Comparison of ENCODE assay signal across 1 cellular context in the genomic region with DNA sequence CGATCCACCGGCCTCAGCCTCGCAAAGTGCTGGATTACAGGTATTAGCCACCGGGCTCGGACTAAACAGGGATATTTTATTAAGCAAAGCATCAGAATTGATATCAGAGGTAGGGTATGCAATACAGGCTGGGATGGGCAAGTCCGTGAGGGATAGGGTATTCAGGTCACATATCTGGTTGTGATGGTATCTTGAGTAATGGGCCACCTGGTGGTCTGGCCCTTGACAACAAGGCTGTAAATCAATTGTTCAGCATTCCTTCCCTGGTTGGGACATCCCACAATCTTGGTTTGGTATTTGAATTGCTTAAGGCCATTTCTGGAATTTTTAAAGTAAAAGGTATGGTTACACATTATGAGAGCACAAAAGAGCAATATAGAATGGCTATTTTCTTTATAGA.
TF ChIP-seq lines count a peak whose summit lies in the region.

No MANE protein-coding gene starts in this region.

TF ChIP-seq in WTC11, 78 proteins besides CTCF, POLR2A, EP300 and RAD21 (continued from another document):
- TF ChIP-seq, protein P1, sequence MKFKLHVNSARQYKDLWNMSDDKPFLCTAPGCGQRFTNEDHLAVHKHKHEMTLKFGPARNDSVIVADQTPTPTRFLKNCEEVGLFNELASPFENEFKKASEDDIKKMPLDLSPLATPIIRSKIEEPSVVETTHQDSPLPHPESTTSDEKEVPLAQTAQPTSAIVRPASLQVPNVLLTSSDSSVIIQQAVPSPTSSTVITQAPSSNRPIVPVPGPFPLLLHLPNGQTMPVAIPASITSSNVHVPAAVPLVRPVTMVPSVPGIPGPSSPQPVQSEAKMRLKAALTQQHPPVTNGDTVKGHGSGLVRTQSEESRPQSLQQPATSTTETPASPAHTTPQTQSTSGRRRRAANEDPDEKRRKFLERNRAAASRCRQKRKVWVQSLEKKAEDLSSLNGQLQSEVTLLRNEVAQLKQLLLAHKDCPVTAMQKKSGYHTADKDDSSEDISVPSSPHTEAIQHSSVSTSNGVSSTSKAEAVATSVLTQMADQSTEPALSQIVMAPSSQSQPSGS (CRISPR knock-in tag; IDR thresholded peaks at IDR 0.05; ENCODE audit: borderline replicate concordance, low read depth): no peak
- TF ChIP-seq GRHL2 (CRISPR knock-in tag; IDR thresholded peaks at IDR 0.05; ENCODE audit: insufficient replicate concordance, severe bottlenecking): no peak
- TF ChIP-seq FOXJ3 (CRISPR knock-in tag; IDR thresholded peaks at IDR 0.05; ENCODE audit: borderline replicate concordance): no peak
- TF ChIP-seq, protein P2, sequence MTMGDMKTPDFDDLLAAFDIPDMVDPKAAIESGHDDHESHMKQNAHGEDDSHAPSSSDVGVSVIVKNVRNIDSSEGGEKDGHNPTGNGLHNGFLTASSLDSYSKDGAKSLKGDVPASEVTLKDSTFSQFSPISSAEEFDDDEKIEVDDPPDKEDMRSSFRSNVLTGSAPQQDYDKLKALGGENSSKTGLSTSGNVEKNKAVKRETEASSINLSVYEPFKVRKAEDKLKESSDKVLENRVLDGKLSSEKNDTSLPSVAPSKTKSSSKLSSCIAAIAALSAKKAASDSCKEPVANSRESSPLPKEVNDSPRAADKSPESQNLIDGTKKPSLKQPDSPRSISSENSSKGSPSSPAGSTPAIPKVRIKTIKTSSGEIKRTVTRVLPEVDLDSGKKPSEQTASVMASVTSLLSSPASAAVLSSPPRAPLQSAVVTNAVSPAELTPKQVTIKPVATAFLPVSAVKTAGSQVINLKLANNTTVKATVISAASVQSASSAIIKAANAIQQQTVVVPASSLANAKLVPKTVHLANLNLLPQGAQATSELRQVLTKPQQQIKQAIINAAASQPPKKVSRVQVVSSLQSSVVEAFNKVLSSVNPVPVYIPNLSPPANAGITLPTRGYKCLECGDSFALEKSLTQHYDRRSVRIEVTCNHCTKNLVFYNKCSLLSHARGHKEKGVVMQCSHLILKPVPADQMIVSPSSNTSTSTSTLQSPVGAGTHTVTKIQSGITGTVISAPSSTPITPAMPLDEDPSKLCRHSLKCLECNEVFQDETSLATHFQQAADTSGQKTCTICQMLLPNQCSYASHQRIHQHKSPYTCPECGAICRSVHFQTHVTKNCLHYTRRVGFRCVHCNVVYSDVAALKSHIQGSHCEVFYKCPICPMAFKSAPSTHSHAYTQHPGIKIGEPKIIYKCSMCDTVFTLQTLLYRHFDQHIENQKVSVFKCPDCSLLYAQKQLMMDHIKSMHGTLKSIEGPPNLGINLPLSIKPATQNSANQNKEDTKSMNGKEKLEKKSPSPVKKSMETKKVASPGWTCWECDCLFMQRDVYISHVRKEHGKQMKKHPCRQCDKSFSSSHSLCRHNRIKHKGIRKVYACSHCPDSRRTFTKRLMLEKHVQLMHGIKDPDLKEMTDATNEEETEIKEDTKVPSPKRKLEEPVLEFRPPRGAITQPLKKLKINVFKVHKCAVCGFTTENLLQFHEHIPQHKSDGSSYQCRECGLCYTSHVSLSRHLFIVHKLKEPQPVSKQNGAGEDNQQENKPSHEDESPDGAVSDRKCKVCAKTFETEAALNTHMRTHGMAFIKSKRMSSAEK (CRISPR knock-in tag; IDR thresholded peaks at IDR 0.05; ENCODE audit: borderline replicate concordance): no peak
- TF ChIP-seq HMGA2 (CRISPR knock-in tag; IDR thresholded peaks at IDR 0.05): no peak
- TF ChIP-seq PRRX2 (CRISPR knock-in tag; IDR thresholded peaks at IDR 0.05): no peak
- TF ChIP-seq, protein P3, sequence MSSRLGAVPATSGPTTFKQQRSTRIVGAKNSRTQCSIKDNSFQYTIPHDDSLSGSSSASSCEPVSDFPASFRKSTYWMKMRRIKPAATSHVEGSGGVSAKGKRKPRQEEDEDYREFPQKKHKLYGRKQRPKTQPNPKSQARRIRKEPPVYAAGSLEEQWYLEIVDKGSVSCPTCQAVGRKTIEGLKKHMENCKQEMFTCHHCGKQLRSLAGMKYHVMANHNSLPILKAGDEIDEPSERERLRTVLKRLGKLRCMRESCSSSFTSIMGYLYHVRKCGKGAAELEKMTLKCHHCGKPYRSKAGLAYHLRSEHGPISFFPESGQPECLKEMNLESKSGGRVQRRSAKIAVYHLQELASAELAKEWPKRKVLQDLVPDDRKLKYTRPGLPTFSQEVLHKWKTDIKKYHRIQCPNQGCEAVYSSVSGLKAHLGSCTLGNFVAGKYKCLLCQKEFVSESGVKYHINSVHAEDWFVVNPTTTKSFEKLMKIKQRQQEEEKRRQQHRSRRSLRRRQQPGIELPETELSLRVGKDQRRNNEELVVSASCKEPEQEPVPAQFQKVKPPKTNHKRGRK (CRISPR knock-in tag; IDR thresholded peaks at IDR 0.05; ENCODE audit: borderline replicate concordance): no peak
